Comparison of ENCODE assay signal across 28 cellular contexts in genomic region chr3:107443461-107443860, GRCh38.
"Had no signal": no experiment of that assay in that cellular context is flagged by ENCODE, and none has a peak within 500 bp of the region (broad histone marks: within the 10 kb centered on the region; RNA-seq: fewer than 3 reads in every experiment).

No MANE protein-coding gene starts in this region.

- H3K27me3 ChIP-seq: left lung, neural progenitor cell, neutrophil, right atrium auricular region, right lobe of liver, stomach, testis, thyroid gland, transverse colon, upper lobe of left lung, vagina had no signal

- H3K27ac ChIP-seq: left lung, lower lobe of right lung, neural progenitor cell, neutrophil, right atrium auricular region, right lobe of liver, skin epidermis, stomach, testis, thyroid gland, transverse colon, upper lobe of left lung, vagina had no signal

- H3K4me2 ChIP-seq: neural progenitor cell had no signal

- DNase-seq: hypothalamus; immature natural killer cell; kidney; left colon; left lung; lower lobe of right lung; mesendoderm; naive B cell; natural killer cell; nephron progenitor cell; occipital lobe; right lobe of liver; stimulated activated CD4-positive, alpha-beta T cell treated with anti-CD3 and anti-CD28 coated beads, Interleukin-12 subunit alpha, Interleukin-12 subunit beta, amount 100 ng/mL, for 4 hours; stimulated activated CD4-positive, alpha-beta T cell treated with anti-CD3 and anti-CD28 coated beads, Interleukin-15, amount 100 ng/mL, for 24 hours; stimulated activated CD4-positive, alpha-beta T cell treated with anti-CD3 and anti-CD28 coated beads, Interleukin-2, amount 100 ng/mL, for 24 hours; stimulated activated CD4-positive, alpha-beta T cell treated with anti-CD3 and anti-CD28 coated beads, Interleukin-4, amount 100 ng/mL, for 1 hour; stimulated activated naive B cell treated with anti-CD40 and anti-IgM and Interleukin-4, amounts not matched to agents 10 μg/mL and 1 μg/mL and 100 μg/mL, for 72 hours; stimulated activated naive CD8-positive, alpha-beta T cell treated with anti-CD3 and anti-CD28 coated beads, Interleukin-15, Interleukin-2, amounts not matched to agents 100 U/mL and 50 U/mL, for 24 hours; stomach; testis; thyroid gland; transverse colon; upper lobe of left lung had no signal

- H3K4me1 ChIP-seq: left lung, lower lobe of right lung, right atrium auricular region, right lobe of liver, stomach, thyroid gland, transverse colon, upper lobe of left lung, vagina had no signal

- H3K9me3 ChIP-seq: left lung, lower lobe of right lung, neutrophil, right atrium auricular region, right lobe of liver, stomach, testis, thyroid gland, transverse colon, upper lobe of left lung, vagina had no signal

- H2AFZ ChIP-seq: neural progenitor cell had no signal

- H3K4me3 ChIP-seq: left lung, lower lobe of right lung, neural progenitor cell, right atrium auricular region, right lobe of liver, skin epidermis, stomach, testis, thyroid gland, transverse colon, upper lobe of left lung, vagina had no signal

- H3K9ac ChIP-seq: neural progenitor cell had no signal

- H3K36me3 ChIP-seq: left lung, lower lobe of right lung, neural progenitor cell, neutrophil, right atrium auricular region, right lobe of liver, stomach, thyroid gland, transverse colon, upper lobe of left lung, vagina had no signal
